ENCODE assay signal across 13 cellular contexts in the genomic region with DNA sequence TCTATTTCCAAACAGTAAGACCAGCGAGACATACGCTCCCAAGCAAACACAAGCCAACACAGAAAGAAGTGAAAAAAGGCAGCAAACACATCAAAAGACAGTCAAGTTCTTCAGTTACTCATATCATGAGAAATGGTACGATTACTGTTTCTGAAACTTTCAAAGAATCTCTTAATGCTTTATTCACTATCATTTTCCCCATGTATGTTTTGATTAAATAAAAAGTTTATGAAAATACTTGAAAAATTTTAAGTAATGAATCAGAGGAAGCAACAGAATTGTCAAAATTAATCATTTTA.
DNase-seq lines count a peak whose midpoint lies in the region; ATAC-seq lines count a peak whose summit lies in the region.
"Had no signal": no experiment of that assay in that cellular context is flagged by ENCODE, and none has a peak within 500 bp of the region (broad histone marks: within the 10 kb centered on the region; RNA-seq: fewer than 3 reads in every experiment).

No MANE protein-coding gene starts in this region.

- peak overlapping the region; percentile 78 for H3K27ac Mint-ChIP-seq in activated CD4-positive, alpha-beta T cell treated with anti-CD3 and anti-CD28 coated beads for 36 hours
- peak overlapping the region; percentile 79 to 81 for H3K27ac Mint-ChIP-seq in T-cell
- H3K27ac Mint-ChIP-seq in stimulated activated effector memory CD8-positive, alpha-beta T cell treated with anti-CD3 and anti-CD28 coated beads, Interleukin-12 subunit alpha, Interleukin-12 subunit beta, amount 100 ng/mL, for 72 hours, result no peak overlapping the region

- CTCF ChIA-PET in activated CD4-positive, alpha-beta T cell treated with anti-CD3 and anti-CD28 coated beads for 36 hours (lab: Charles Lee), result interaction anchor here (0.8 to 1.7 kb wide), 4 partner anchors 8 to 19 kb away, joined by 3 to 6 read pairs (median 4); no protein-coding TSS in a partner anchor
- CTCF ChIA-PET in T-cell (lab: Charles Lee), result no interaction called here

- in situ Hi-C loops in G401 (cut with HindIII; ENCODE audit: low sequenced_read_pairs), result no loop called here

- peak overlapping the region; percentile 63 for H3K4me3 Mint-ChIP-seq in activated CD4-positive, alpha-beta T cell treated with anti-CD3 and anti-CD28 coated beads for 36 hours
- H3K4me3 Mint-ChIP-seq in T-cell, result peak overlapping the region in 2 of 3 donors; percentile 63 to 78
- peak overlapping the region; percentile 55 for H3K4me3 Mint-ChIP-seq in stimulated activated effector memory CD8-positive, alpha-beta T cell treated with anti-CD3 and anti-CD28 coated beads, Interleukin-12 subunit alpha, Interleukin-12 subunit beta, amount 100 ng/mL, for 72 hours

- H3K36me3 ChIP-seq in effector memory CD4-positive, alpha-beta T cell (ENCODE audit: control insufficient read depth, insufficient read depth, low read length), result no peaks in the 10 kb centered on the region

- peaks cover 73% of the 10 kb centered on the region for H3K4me1 Mint-ChIP-seq in activated CD4-positive, alpha-beta T cell treated with anti-CD3 and anti-CD28 coated beads for 36 hours
- H3K4me1 Mint-ChIP-seq in T-cell, result peaks cover 64 to 73% (median 69%) of the 10 kb centered on the region in 3 donors
- peaks cover 60% of the 10 kb centered on the region for H3K4me1 Mint-ChIP-seq in stimulated activated effector memory CD8-positive, alpha-beta T cell treated with anti-CD3 and anti-CD28 coated beads, Interleukin-12 subunit alpha, Interleukin-12 subunit beta, amount 100 ng/mL, for 72 hours

- no peak overlapping the region for H3K27ac ChIP-seq in effector memory CD4-positive, alpha-beta T cell (ENCODE audit: insufficient read depth, low read length, poor library complexity, severe bottlenecking)

- peak; percentile 57 for ATAC-seq in activated CD4-positive, alpha-beta T cell treated with anti-CD3 and anti-CD28 coated beads for 36 hours
- no peak for ATAC-seq in T-cell (replicated peaks in 1 of 4)
- peak; percentile 39 for ATAC-seq in stimulated activated effector memory CD8-positive, alpha-beta T cell treated with anti-CD3 and anti-CD28 coated beads, Interleukin-12 subunit alpha, Interleukin-12 subunit beta, amount 100 ng/mL, for 72 hours
- ATAC-seq in GM19324 (IDR thresholded peaks at IDR 0.05; ENCODE audit: low FRiP score, unreplicated experiment), result no peak
- no peak for ATAC-seq in GM21447 (IDR thresholded peaks at IDR 0.05; ENCODE audit: unreplicated experiment)

- DNase-seq in activated CD4-positive, alpha-beta T cell treated with anti-CD3 and anti-CD28 coated beads for 36 hours, result no peak
- no peak for DNase-seq in activated CD4-positive, alpha-beta T cell treated with anti-CD3 and anti-CD28 coated beads, Interleukin-2, amount 50 U/mL, for 48 hours
- DNase-seq in T-cell (no peak), G401 (ENCODE audit: low spot score) (no peak)
- no peak for DNase-seq in effector memory CD4-positive, alpha-beta T cell
- no peak for DNase-seq in stimulated activated effector memory CD8-positive, alpha-beta T cell treated with anti-CD3 and anti-CD28 coated beads, Interleukin-12 subunit alpha, Interleukin-12 subunit beta, amount 100 ng/mL, for 72 hours (ENCODE audit: low spot score in 2 of 2)
- DNase-seq: activated gamma-delta T cell treated with Interleukin-2 at 50 U/mL for 16 hours, Karpas-422, NCI-H1436 treated with DMSO at 0.1 percent for 48 hours, NCI-H510A treated with DMSO at 0.1 percent for 48 hours had no signal

- intact Hi-C loops in activated CD4-positive, alpha-beta T cell treated with anti-CD3 and anti-CD28 coated beads for 36 hours (cut with DNase I, micrococcal nuclease), result loop anchor here (1.0 to 5.0 kb wide), 3 partner anchors 11 to 116 kb away; a partner anchor contains a TSS

- peak overlapping the region; percentile 33 for H3K4me3 ChIP-seq in effector memory CD4-positive, alpha-beta T cell (ENCODE audit: insufficient read depth, low read depth, low read length, poor library complexity, severe bottlenecking)

- H3K27me3 Mint-ChIP-seq in activated CD4-positive, alpha-beta T cell treated with anti-CD3 and anti-CD28 coated beads for 36 hours, result peaks cover 18% of the 10 kb centered on the region
- H3K27me3 Mint-ChIP-seq in T-cell, result no peaks in the 10 kb centered on the region

- no peaks in the 10 kb centered on the region for H3K9me3 ChIP-seq in effector memory CD4-positive, alpha-beta T cell (ENCODE audit: control insufficient read depth, low read length)

- POLR2A ChIA-PET in activated CD4-positive, alpha-beta T cell treated with anti-CD3 and anti-CD28 coated beads for 36 hours (lab: Charles Lee), result interaction anchor here (0.9 kb wide), 1 partner anchor 11 kb away, joined by 3 read pairs; no protein-coding TSS in a partner anchor
- POLR2A ChIA-PET in T-cell (lab: Charles Lee), result interaction anchor here in 1 of 2 donors (0.7 kb wide), 1 partner anchor 20 kb away, joined by 3 read pairs; no protein-coding TSS in a partner anchor

- H3K27me3 ChIP-seq in effector memory CD4-positive, alpha-beta T cell (replicated peaks; ENCODE audit: control insufficient read depth, insufficient read depth, low read length, poor library complexity, severe bottlenecking), result no peaks in the 10 kb centered on the region

- H3K9me3 Mint-ChIP-seq in activated CD4-positive, alpha-beta T cell treated with anti-CD3 and anti-CD28 coated beads for 36 hours (ENCODE audit: low read depth), result no peaks in the 10 kb centered on the region
- no peaks in the 10 kb centered on the region for H3K9me3 Mint-ChIP-seq in T-cell
- no peaks in the 10 kb centered on the region for H3K9me3 Mint-ChIP-seq in stimulated activated effector memory CD8-positive, alpha-beta T cell treated with anti-CD3 and anti-CD28 coated beads, Interleukin-12 subunit alpha, Interleukin-12 subunit beta, amount 100 ng/mL, for 72 hours
- H3K9me3 Mint-ChIP-seq: naive B cell had no signal

- peaks cover 2% of the 10 kb centered on the region for H3K36me3 Mint-ChIP-seq in activated CD4-positive, alpha-beta T cell treated with anti-CD3 and anti-CD28 coated beads for 36 hours (ENCODE audit: low read depth)
- H3K36me3 Mint-ChIP-seq in T-cell, result peaks cover 3% of the 10 kb centered on the region
- H3K36me3 Mint-ChIP-seq in stimulated activated effector memory CD8-positive, alpha-beta T cell treated with anti-CD3 and anti-CD28 coated beads, Interleukin-12 subunit alpha, Interleukin-12 subunit beta, amount 100 ng/mL, for 72 hours, result peaks cover 4% of the 10 kb centered on the region

- H3K4me1 ChIP-seq in effector memory CD4-positive, alpha-beta T cell (ENCODE audit: control insufficient read depth, insufficient read depth, low read length, poor library complexity, severe bottlenecking), result peaks cover 35% of the 10 kb centered on the region

Comparison
In these comparisons a context has a peak if more than half of its experiments do, and no peak if none do; other contexts are left out.
1. ATAC-seq: peak in activated CD4-positive, alpha-beta T cell treated with anti-CD3 and anti-CD28 coated beads for 36 hours (single experiment) and stimulated activated effector memory CD8-positive, alpha-beta T cell treated with anti-CD3 and anti-CD28 coated beads, Interleukin-12 subunit alpha, Interleukin-12 subunit beta, amount 100 ng/mL, for 72 hours (single experiment); none in T-cell (0 of 4), GM19324 (single experiment) and GM21447 (single experiment).
2. Peak in every context shown above with its lines, with median percentiles within 50 percentile points of each other: H3K4me3 Mint-ChIP-seq.